ENCODE assay signal across 22 cellular contexts in the genomic region with DNA sequence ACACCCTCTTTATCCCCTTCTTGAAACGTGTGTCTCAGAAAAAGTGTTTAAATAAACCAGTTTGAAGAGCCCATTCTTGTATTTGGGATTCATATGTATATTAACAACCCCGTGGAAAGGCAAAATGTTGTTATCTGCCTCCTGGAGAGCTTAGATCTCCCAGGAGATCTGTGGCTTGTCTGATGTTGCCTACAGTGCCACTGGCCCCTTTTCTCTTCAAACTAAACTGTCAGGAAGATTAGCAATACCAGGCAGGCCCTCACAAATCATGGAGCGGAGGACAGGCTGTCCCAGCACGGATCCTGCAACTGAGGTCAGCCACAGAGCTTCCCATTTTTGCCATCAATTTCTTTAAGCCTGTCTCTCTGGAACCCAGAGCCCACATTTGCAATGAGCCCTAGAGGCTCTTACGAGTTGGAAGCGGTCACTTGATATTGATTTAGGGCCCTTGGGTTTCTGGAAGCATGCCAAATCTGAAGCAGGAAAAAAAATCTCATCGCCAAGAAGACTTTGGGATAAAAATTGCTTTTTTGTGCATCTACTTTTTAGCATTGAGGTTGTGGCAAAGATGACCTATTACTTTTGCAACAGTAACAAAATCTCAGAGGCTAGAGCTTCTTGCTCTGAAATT.
DNase-seq lines count a peak whose midpoint lies in the region; ATAC-seq, FAIRE-seq and TF ChIP-seq lines count a peak whose summit lies in the region.
"Had no signal": no experiment of that assay in that cellular context is flagged by ENCODE, and none has a peak within 500 bp of the region (broad histone marks: within the 10 kb centered on the region; RNA-seq: fewer than 3 reads in every experiment).

No MANE protein-coding gene starts in this region.

- peaks cover 45% of the 10 kb centered on the region for H3K27me3 Mint-ChIP-seq in activated T-cell treated with anti-CD3 and anti-CD28 coated beads, Interleukin-2, amount 50 U/mL, for 72 hours (ENCODE audit: low read depth)
- H3K27me3 Mint-ChIP-seq: progenitor cell of endocrine pancreas had no signal

- H3K4me3 Mint-ChIP-seq in activated T-cell treated with anti-CD3 and anti-CD28 coated beads, Interleukin-2, amount 50 U/mL, for 72 hours: no peak overlapping the region
- H3K4me3 Mint-ChIP-seq: CD4-positive, alpha-beta T cell; stimulated activated effector memory CD8-positive, alpha-beta T cell treated with anti-CD3 and anti-CD28 coated beads, Interleukin-12 subunit alpha, Interleukin-12 subunit beta, amount 100 ng/mL, for 72 hours; T-helper 1 cell treated with Interleukin-12 subunit alpha and Interleukin-12 subunit beta and Interleukin-4 antibody, amounts not matched to agents 30 μg/mL and 1 μg/mL, for 36 hours had no signal

- no peak overlapping the region for H3K4me3 ChIP-seq in astrocyte of the spinal cord (ENCODE audit: low read depth, low read length)
- H3K4me3 ChIP-seq in pancreas: no peak overlapping the region
- H3K4me3 ChIP-seq: gastrocnemius medialis, tibial nerve had no signal

- no peaks in the 10 kb centered on the region for H3K9me3 ChIP-seq in pancreas
- H3K9me3 ChIP-seq: gastrocnemius medialis, tibial nerve had no signal

- 58 to 59% methylated on average over 7 of the region's 7 CpGs for WGBS in pancreas, 2 donors

- no peak overlapping the region for H3K27ac Mint-ChIP-seq in activated T-cell treated with anti-CD3 and anti-CD28 coated beads, Interleukin-2, amount 50 U/mL, for 72 hours
- H3K27ac Mint-ChIP-seq: activated T-helper 2 cell treated with anti-CD3 and anti-CD28 coated beads, Interferon-gamma antibody, Interleukin-2, Interleukin-4, amounts not matched to agents 10 μg/mL and 5 μg/mL and 100 μg/mL, durations not matched to agents 14 hours and 24 hours and 36 hours; CD4-positive, alpha-beta T cell; stimulated activated effector memory CD8-positive, alpha-beta T cell treated with anti-CD3 and anti-CD28 coated beads, Interleukin-12 subunit alpha, Interleukin-12 subunit beta, amount 100 ng/mL, for 72 hours; T-helper 1 cell treated with Interleukin-12 subunit alpha and Interleukin-12 subunit beta and Interleukin-4 antibody, amounts not matched to agents 30 μg/mL and 1 μg/mL, for 36 hours had no signal

- ATAC-seq in pancreas: no peak
- ATAC-seq in activated T-cell treated with anti-CD3 and anti-CD28 coated beads, Interleukin-2, amount 50 U/mL, for 72 hours (replicated peaks in 1 of 2): no peak
- ATAC-seq: stimulated activated effector memory CD8-positive, alpha-beta T cell treated with anti-CD3 and anti-CD28 coated beads, Interleukin-12 subunit alpha, Interleukin-12 subunit beta, amount 100 ng/mL, for 72 hours had no signal

- intact Hi-C loops in pancreas (cut with DNase I): no loop called here

- peak overlapping the region in 3 of 4 donors; percentile 18 to 50 (median 24) for H3K27ac ChIP-seq in pancreas
- H3K27ac ChIP-seq: gastrocnemius medialis, tibial nerve had no signal

- peaks cover 19 to 40% (median 35%) of the 10 kb centered on the region in 3 donors for H3K4me1 ChIP-seq in pancreas

- H3K27me3 ChIP-seq in pancreas: no peaks in the 10 kb centered on the region
- H3K27me3 ChIP-seq: gastrocnemius medialis, tibial nerve had no signal

- H3K9me3 Mint-ChIP-seq in activated T-cell treated with anti-CD3 and anti-CD28 coated beads, Interleukin-2, amount 50 U/mL, for 72 hours: no peaks in the 10 kb centered on the region
- H3K9me3 Mint-ChIP-seq: activated T-helper 2 cell treated with anti-CD3 and anti-CD28 coated beads, Interferon-gamma antibody, Interleukin-2, Interleukin-4, amounts not matched to agents 10 μg/mL and 5 μg/mL and 100 μg/mL, durations not matched to agents 14 hours and 24 hours and 36 hours; CD4-positive, alpha-beta T cell; stimulated activated effector memory CD8-positive, alpha-beta T cell treated with anti-CD3 and anti-CD28 coated beads, Interleukin-12 subunit alpha, Interleukin-12 subunit beta, amount 100 ng/mL, for 72 hours; T-helper 1 cell treated with Interleukin-12 subunit alpha and Interleukin-12 subunit beta and Interleukin-4 antibody, amounts not matched to agents 30 μg/mL and 1 μg/mL, for 36 hours had no signal

- no peak for FAIRE-seq in pancreas (lab: Jason Lieb, UNC)
- FAIRE-seq: colon, small intestine had no signal

- H3K36me3 Mint-ChIP-seq in activated T-cell treated with anti-CD3 and anti-CD28 coated beads, Interleukin-2, amount 50 U/mL, for 72 hours (ENCODE audit: insufficient read depth in 2 of 2): no peaks in the 10 kb centered on the region
- H3K36me3 Mint-ChIP-seq: stimulated activated effector memory CD8-positive, alpha-beta T cell treated with anti-CD3 and anti-CD28 coated beads, Interleukin-12 subunit alpha, Interleukin-12 subunit beta, amount 100 ng/mL, for 72 hours had no signal

- H3K36me3 ChIP-seq in pancreas: no peaks in the 10 kb centered on the region
- H3K36me3 ChIP-seq: gastrocnemius medialis, tibial nerve had no signal

- in situ Hi-C loops in astrocyte of the spinal cord (cut with HindIII; ENCODE audit: low sequenced_read_pairs): no loop called here

- H3K4me1 Mint-ChIP-seq in activated T-cell treated with anti-CD3 and anti-CD28 coated beads, Interleukin-2, amount 50 U/mL, for 72 hours (ENCODE audit: low read depth): peaks cover 4% of the 10 kb centered on the region
- H3K4me1 Mint-ChIP-seq: stimulated activated effector memory CD8-positive, alpha-beta T cell treated with anti-CD3 and anti-CD28 coated beads, Interleukin-12 subunit alpha, Interleukin-12 subunit beta, amount 100 ng/mL, for 72 hours had no signal

- TF ChIP-seq CTCF in astrocyte of the spinal cord (IDR thresholded peaks at IDR 0.05; ENCODE audit: low read depth, low read length): no peak
- TF ChIP-seq CTCF in pancreas (IDR thresholded peaks at IDR 0.05): no peak

- DNase-seq in NCI-H1436 (lab: John Stamatoyannopoulos, UW) (peak; percentile 28), NCI-H1436 treated with DMSO at 0.1 percent for 48 hours (lab: John Stamatoyannopoulos, UW) (no peak), NCI-H2107 (lab: John Stamatoyannopoulos, UW) (peak; percentile 21), astrocyte of the spinal cord (ENCODE audit: low read depth, low spot score) (peak; percentile 14), pancreas (no peak), inferior parietal cortex (ENCODE audit: extremely low spot score) (no peak)
- DNase-seq in activated T-cell treated with anti-CD3 and anti-CD28 coated beads, Interleukin-2, amount 50 U/mL, for 72 hours: no peak
- no peak for DNase-seq in activated CD4-positive, CD25-positive, alpha-beta regulatory T cell treated with anti-CD3 and anti-CD28 coated beads, Interleukin-2, amount 50 U/mL, for 72 hours
- DNase-seq: 8988T; amniotic stem cell; CD4-positive, alpha-beta T cell; left ventricle myocardium superior; NCI-H1694; NK-92 treated with Interleukin-12 subunit alpha and Interleukin-12 subunit beta, amount 100 ng/mL, for 24 hours had no signal

Comparison
In these comparisons a context has a peak if more than half of its experiments do, and no peak if none do; other contexts are left out.
1. DNase-seq: peak in NCI-H1436 (single experiment), NCI-H2107 (single experiment) and astrocyte of the spinal cord (single experiment); none in NCI-H1436 treated with DMSO at 0.1 percent for 48 hours (single experiment), pancreas (0 of 6), activated T-cell treated with anti-CD3 and anti-CD28 coated beads, Interleukin-2, amount 50 U/mL, for 72 hours (0 of 2), inferior parietal cortex (single experiment) and activated CD4-positive, CD25-positive, alpha-beta regulatory T cell treated with anti-CD3 and anti-CD28 coated beads, Interleukin-2, amount 50 U/mL, for 72 hours (single experiment).